Comparison of ENCODE assay signal across 23 cellular contexts in the genomic region with DNA sequence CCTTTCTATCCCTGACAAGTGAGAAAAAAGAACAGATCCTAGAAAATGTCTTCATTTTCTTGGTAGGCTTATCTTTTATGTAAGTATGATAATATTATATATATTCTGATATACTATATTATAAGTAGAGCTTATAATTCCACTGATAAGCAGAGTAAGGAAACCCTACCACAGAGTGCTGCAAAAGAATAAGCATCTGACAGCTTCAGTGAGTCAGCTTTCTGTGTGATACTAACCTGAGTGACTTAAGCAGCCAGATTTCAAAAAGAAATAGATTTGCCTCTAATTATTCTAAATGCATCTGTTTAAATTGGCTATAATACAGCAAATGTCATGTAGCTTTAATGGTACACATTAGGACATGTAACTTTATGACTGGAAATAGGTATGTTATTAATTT.
"Had no signal": no experiment of that assay in that cellular context is flagged by ENCODE, and none has a peak within 500 bp of the region (broad histone marks: within the 10 kb centered on the region; RNA-seq: fewer than 3 reads in every experiment).

No MANE protein-coding gene starts in this region.

- H3K27ac ChIP-seq: left ventricle myocardium inferior, pancreas, psoas muscle, right atrium auricular region, right lobe of liver, tibial nerve, uterus had no signal

- DNase-seq: hypothalamus; immature natural killer cell; islet precursor cell; left ventricle myocardium inferior; naive thymus-derived CD8-positive, alpha-beta T cell; nucleus accumbens; pancreas; posterior cingulate gyrus; psoas muscle; right lobe of liver; stimulated activated CD4-positive, alpha-beta T cell treated with anti-CD3 and anti-CD28 coated beads, Interleukin-1b, Interleukin-23, amount 100 ng/mL, for 48 hours; stimulated activated CD4-positive, alpha-beta T cell treated with anti-CD3 and anti-CD28 coated beads, Interleukin-2, amount 100 ng/mL, for 48 hours; stimulated activated CD4-positive, alpha-beta T cell treated with anti-CD3 and anti-CD28 coated beads, Interleukin-4, amount 100 ng/mL, for 4 hours; stimulated activated CD8-positive, alpha-beta memory T cell treated with anti-CD3 and anti-CD28 coated beads, Interleukin-4, amount 100 ng/mL, for 48 hours; stimulated activated naive CD4-positive, alpha-beta T cell treated with Interleukin-2 at 50 U/mL for 16 hours; stimulated activated naive CD8-positive, alpha-beta T cell treated with anti-CD3 and anti-CD28 coated beads, Interleukin-15, amount 100 ng/mL, for 72 hours; substantia nigra; uterus had no signal

- H3K4me1 ChIP-seq: left ventricle myocardium inferior, pancreas, psoas muscle, right atrium auricular region, right lobe of liver, tibial nerve, uterus had no signal

- H3K27me3 ChIP-seq: pancreas, right atrium auricular region, right lobe of liver, tibial nerve, uterus had no signal

- H3K4me3 ChIP-seq: left ventricle myocardium inferior, lung, pancreas, psoas muscle, right atrium auricular region, right lobe of liver, smooth muscle cell, tibial nerve, uterus had no signal

- H3K36me3 ChIP-seq: left ventricle myocardium inferior, pancreas, right atrium auricular region, right lobe of liver, tibial nerve, uterus had no signal

- FAIRE-seq: pancreas had no signal

- ATAC-seq: naive thymus-derived CD8-positive, alpha-beta T cell; pancreas; psoas muscle; right lobe of liver; stimulated activated memory B cell treated with anti-CD40 and anti-IgM and Interleukin-4, amounts not matched to agents 10 μg/mL and 1 μg/mL and 100 μg/mL, for 72 hours; stimulated activated naive CD8-positive, alpha-beta T cell treated with anti-CD3 and anti-CD28 coated beads, Interleukin-15, amount 100 ng/mL, for 72 hours had no signal

- H3K9me3 ChIP-seq: pancreas, right lobe of liver, uterus had no signal
